26 cellular contexts compared by ENCODE assay signal in genomic region chr6:107531868-107532267, GRCh38.
"Had no signal": no experiment of that assay in that cellular context is flagged by ENCODE, and none has a peak within 500 bp of the region (broad histone marks: within the 10 kb centered on the region; RNA-seq: fewer than 3 reads in every experiment).

No MANE protein-coding gene starts in this region.

- H3K27ac Mint-ChIP-seq: effector memory CD8-positive, alpha-beta T cell; memory B cell; mesothelial cell of epicardium; naive B cell; natural killer cell treated with Interleukin-12 subunit alpha and Interleukin-12 subunit beta and Interleukin-15 and Interleukin-18, amount 100 ng/mL, for 72 hours; neural progenitor cell; progenitor cell of endocrine pancreas; stimulated activated memory B cell treated with anti-CD40 and anti-IgM and Interleukin-4, amounts not matched to agents 10 μg/mL and 1 μg/mL and 100 μg/mL, for 72 hours; type B pancreatic cell had no signal

- ATAC-seq: effector memory CD8-positive, alpha-beta T cell; left lobe of liver; mucosa of descending colon; natural killer cell treated with Interleukin-12 subunit alpha and Interleukin-12 subunit beta and Interleukin-15 and Interleukin-18, amount 100 ng/mL, for 72 hours; stimulated activated memory B cell treated with anti-CD40 and anti-IgM and Interleukin-4, amounts not matched to agents 10 μg/mL and 1 μg/mL and 100 μg/mL, for 72 hours; stimulated activated naive CD8-positive, alpha-beta T cell treated with anti-CD3 and anti-CD28 coated beads, Interleukin-15, Interleukin-2, amounts not matched to agents 100 U/mL and 50 U/mL, for 24 hours had no signal

- H3K9me3 Mint-ChIP-seq: effector memory CD8-positive, alpha-beta T cell; memory B cell; mesothelial cell of epicardium; natural killer cell treated with Interleukin-12 subunit alpha and Interleukin-12 subunit beta and Interleukin-15 and Interleukin-18, amount 100 ng/mL, for 72 hours; neural progenitor cell; stimulated activated memory B cell treated with anti-CD40 and anti-IgM and Interleukin-4, amounts not matched to agents 10 μg/mL and 1 μg/mL and 100 μg/mL, for 72 hours; type B pancreatic cell had no signal

- H3K4me3 Mint-ChIP-seq: effector memory CD8-positive, alpha-beta T cell; memory B cell; mesothelial cell of epicardium; naive B cell; natural killer cell treated with Interleukin-12 subunit alpha and Interleukin-12 subunit beta and Interleukin-15 and Interleukin-18, amount 100 ng/mL, for 72 hours; neural progenitor cell; stimulated activated memory B cell treated with anti-CD40 and anti-IgM and Interleukin-4, amounts not matched to agents 10 μg/mL and 1 μg/mL and 100 μg/mL, for 72 hours; type B pancreatic cell had no signal

- H3K4me1 ChIP-seq: esophagus squamous epithelium, parathyroid adenoma, spleen, testis, uterus had no signal

- DNase-seq: cortex of kidney; effector memory CD8-positive, alpha-beta T cell; erythroblast; esophagus squamous epithelium; head of caudate nucleus; kidney; mucosa of descending colon; naive B cell; spleen; stimulated activated CD4-positive, alpha-beta T cell treated with anti-CD3 and anti-CD28 coated beads, Interleukin-4, amount 100 ng/mL, for 4 hours; stimulated activated naive CD8-positive, alpha-beta T cell treated with anti-CD3 and anti-CD28 coated beads, Interleukin-15, Interleukin-2, amounts not matched to agents 100 U/mL and 50 U/mL, for 24 hours; testis; uterus had no signal

- H3K4me3 ChIP-seq: esophagus squamous epithelium, lung, mucosa of descending colon, neural progenitor cell, sigmoid colon, skin epidermis, spleen, testis, tibial artery, uterus had no signal

- H3K9me3 ChIP-seq: esophagus squamous epithelium, mucosa of descending colon, sigmoid colon, spleen, testis, tibial artery, uterus had no signal

- H3K4me1 Mint-ChIP-seq: naive B cell; stimulated activated memory B cell treated with anti-CD40 and anti-IgM and Interleukin-4, amounts not matched to agents 10 μg/mL and 1 μg/mL and 100 μg/mL, for 72 hours had no signal

- H3K27me3 ChIP-seq: esophagus squamous epithelium, neural progenitor cell, sigmoid colon, spleen, testis, tibial artery, uterus had no signal

- H3K36me3 Mint-ChIP-seq: memory B cell; mesothelial cell of epicardium; natural killer cell treated with Interleukin-12 subunit alpha and Interleukin-12 subunit beta and Interleukin-15 and Interleukin-18, amount 100 ng/mL, for 72 hours; stimulated activated memory B cell treated with anti-CD40 and anti-IgM and Interleukin-4, amounts not matched to agents 10 μg/mL and 1 μg/mL and 100 μg/mL, for 72 hours; type B pancreatic cell had no signal

- H3K27ac ChIP-seq: esophagus squamous epithelium, neural progenitor cell, parathyroid adenoma, skin epidermis, spleen, testis, uterus had no signal

- H3K27me3 Mint-ChIP-seq: effector memory CD8-positive, alpha-beta T cell; memory B cell; progenitor cell of endocrine pancreas; stimulated activated memory B cell treated with anti-CD40 and anti-IgM and Interleukin-4, amounts not matched to agents 10 μg/mL and 1 μg/mL and 100 μg/mL, for 72 hours; type B pancreatic cell had no signal
